In the genomic region with DNA sequence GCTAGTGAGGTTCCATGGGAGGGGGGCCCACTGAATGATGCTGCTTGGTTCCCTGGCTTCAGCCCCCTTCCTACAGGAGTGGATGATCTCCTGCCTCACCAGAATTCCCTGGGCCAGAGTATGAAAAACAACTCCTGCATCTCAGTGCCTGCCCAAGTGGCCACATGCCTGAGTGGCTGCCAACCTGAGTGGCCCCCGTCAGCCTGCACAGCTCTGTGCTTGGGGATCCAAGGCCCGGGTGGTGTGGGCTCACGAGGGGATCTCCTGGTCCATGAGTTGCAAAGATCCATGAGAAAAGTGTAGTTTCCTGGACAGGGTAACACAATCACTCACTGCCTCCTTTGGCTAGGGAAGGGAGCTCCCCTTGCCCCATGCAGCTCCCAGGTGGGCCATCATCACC, we compare ENCODE assay signal across 29 cellular contexts. TPM values are rescaled to one million over a fixed set of nuclear protein-coding genes. Genes with fewer than 3 reads are reported as not detected.
"Had no signal": no experiment of that assay in that cellular context is flagged by ENCODE, and none has a peak within 500 bp of the region (broad histone marks: within the 10 kb centered on the region; RNA-seq: fewer than 3 reads in every experiment).

No MANE protein-coding gene starts in this region.

- H3K27me3 ChIP-seq: stomach, suprapubic skin, testis, thyroid gland, tibial artery, tibial nerve, transverse colon, upper lobe of left lung, upper lobe of right lung, uterus, vagina had no signal

- H3K27ac ChIP-seq: stomach, suprapubic skin, testis, thoracic aorta, thyroid gland, tibial artery, tibial nerve, transverse colon, upper lobe of left lung, upper lobe of right lung, uterus, vagina had no signal

- H3K36me3 ChIP-seq: stomach, suprapubic skin, thoracic aorta, thyroid gland, tibial artery, tibial nerve, transverse colon, upper lobe of left lung, upper lobe of right lung, uterus, vagina had no signal

- ATAC-seq: stimulated activated memory B cell treated with anti-CD40 and anti-IgM and Interleukin-4, amounts not matched to agents 10 μg/mL and 1 μg/mL and 100 μg/mL, for 72 hours; stimulated activated naive B cell treated with anti-CD40 and anti-IgM and Interleukin-4, amounts not matched to agents 10 μg/mL and 1 μg/mL and 100 μg/mL, for 72 hours; stimulated activated naive CD8-positive, alpha-beta T cell treated with anti-CD3 and anti-CD28 coated beads, Interleukin-15, amount 100 ng/mL, for 72 hours; stimulated activated naive CD8-positive, alpha-beta T cell treated with anti-CD3 and anti-CD28 coated beads, Interleukin-15, Interleukin-2, amounts not matched to agents 100 U/mL and 50 U/mL, for 24 hours; upper lobe of right lung had no signal

- H3K4me1 ChIP-seq: stomach, suprapubic skin, testis, thyroid gland, tibial artery, tibial nerve, transverse colon, upper lobe of left lung, upper lobe of right lung, uterus, vagina had no signal

- H3K27ac Mint-ChIP-seq: stimulated activated effector memory CD8-positive, alpha-beta T cell treated with anti-CD3 and anti-CD28 coated beads, Interleukin-12 subunit alpha, Interleukin-12 subunit beta, amount 100 ng/mL, for 72 hours; stimulated activated memory B cell treated with anti-CD40 and anti-IgM and Interleukin-4, amounts not matched to agents 10 μg/mL and 1 μg/mL and 100 μg/mL, for 72 hours; stimulated activated naive B cell treated with anti-CD40 and anti-IgM and Interleukin-4, amounts not matched to agents 10 μg/mL and 1 μg/mL and 100 μg/mL, for 72 hours; stimulated activated naive CD8-positive, alpha-beta T cell treated with anti-CD3 and anti-CD28 coated beads, Interleukin-15, amount 100 ng/mL, for 72 hours; stimulated activated naive CD8-positive, alpha-beta T cell treated with anti-CD3 and anti-CD28 coated beads, Interleukin-15, Interleukin-2, amounts not matched to agents 100 ng/mL and 50 ng/mL, for 24 hours; type B pancreatic cell had no signal

- DNase-seq: stimulated activated CD4-positive, alpha-beta T cell treated with anti-CD3 and anti-CD28 coated beads, Interleukin-2, amount 100 ng/mL, for 48 hours; stimulated activated CD4-positive, alpha-beta T cell treated with anti-CD3 and anti-CD28 coated beads, Interleukin-4, amount 100 ng/mL, for 1 hour; stimulated activated CD4-positive, alpha-beta T cell treated with anti-CD3 and anti-CD28 coated beads, Interleukin-4, amount 100 ng/mL, for 24 hours; stimulated activated CD4-positive, alpha-beta T cell treated with anti-CD3 and anti-CD28 coated beads, Interleukin-4, amount 100 ng/mL, for 4 hours; stimulated activated CD8-positive, alpha-beta memory T cell treated with anti-CD3 and anti-CD28 coated beads, Interleukin-4, amount 100 ng/mL, for 48 hours; stimulated activated naive B cell treated with anti-CD40 and anti-IgM and Interleukin-4, amounts not matched to agents 10 μg/mL and 1 μg/mL and 100 μg/mL, for 72 hours; stimulated activated naive CD4-positive, alpha-beta T cell; stimulated activated naive CD4-positive, alpha-beta T cell treated with Interleukin-2 at 50 U/mL for 16 hours; stimulated activated naive CD8-positive, alpha-beta T cell treated with anti-CD3 and anti-CD28 coated beads, Interleukin-15, amount 100 ng/mL, for 72 hours; stimulated activated naive CD8-positive, alpha-beta T cell treated with anti-CD3 and anti-CD28 coated beads, Interleukin-15, Interleukin-2, amounts not matched to agents 100 U/mL and 50 U/mL, for 24 hours; stomach; substantia nigra; testis; thyroid gland; tibial artery; transverse colon; trophoblast cell; upper lobe of right lung; uterus had no signal

- FAIRE-seq: urothelium cell line had no signal

- H3K9me3 Mint-ChIP-seq: stimulated activated effector memory CD8-positive, alpha-beta T cell treated with anti-CD3 and anti-CD28 coated beads, Interleukin-12 subunit alpha, Interleukin-12 subunit beta, amount 100 ng/mL, for 72 hours; type B pancreatic cell had no signal

- H3K36me3 Mint-ChIP-seq: stimulated activated effector memory CD8-positive, alpha-beta T cell treated with anti-CD3 and anti-CD28 coated beads, Interleukin-12 subunit alpha, Interleukin-12 subunit beta, amount 100 ng/mL, for 72 hours; type B pancreatic cell had no signal

- H3K27me3 Mint-ChIP-seq: stimulated activated naive CD8-positive, alpha-beta T cell treated with anti-CD3 and anti-CD28 coated beads, Interleukin-15, amount 100 ng/mL, for 72 hours; type B pancreatic cell had no signal

- H3K4me1 Mint-ChIP-seq: stimulated activated effector memory CD8-positive, alpha-beta T cell treated with anti-CD3 and anti-CD28 coated beads, Interleukin-12 subunit alpha, Interleukin-12 subunit beta, amount 100 ng/mL, for 72 hours; stimulated activated memory B cell treated with anti-CD40 and anti-IgM and Interleukin-4, amounts not matched to agents 10 μg/mL and 1 μg/mL and 100 μg/mL, for 72 hours; stimulated activated naive B cell treated with anti-CD40 and anti-IgM and Interleukin-4, amounts not matched to agents 10 μg/mL and 1 μg/mL and 100 μg/mL, for 72 hours; stimulated activated naive CD8-positive, alpha-beta T cell treated with anti-CD3 and anti-CD28 coated beads, Interleukin-15, amount 100 ng/mL, for 72 hours had no signal

- H3K4me3 Mint-ChIP-seq: stimulated activated effector memory CD8-positive, alpha-beta T cell treated with anti-CD3 and anti-CD28 coated beads, Interleukin-12 subunit alpha, Interleukin-12 subunit beta, amount 100 ng/mL, for 72 hours; stimulated activated memory B cell treated with anti-CD40 and anti-IgM and Interleukin-4, amounts not matched to agents 10 μg/mL and 1 μg/mL and 100 μg/mL, for 72 hours; stimulated activated naive B cell treated with anti-CD40 and anti-IgM and Interleukin-4, amounts not matched to agents 10 μg/mL and 1 μg/mL and 100 μg/mL, for 72 hours; stimulated activated naive CD8-positive, alpha-beta T cell treated with anti-CD3 and anti-CD28 coated beads, Interleukin-15, amount 100 ng/mL, for 72 hours; stimulated activated naive CD8-positive, alpha-beta T cell treated with anti-CD3 and anti-CD28 coated beads, Interleukin-15, Interleukin-2, amounts not matched to agents 100 ng/mL and 50 ng/mL, for 24 hours; type B pancreatic cell had no signal

- H3K4me3 ChIP-seq: stomach, suprapubic skin, testis, thoracic aorta, thyroid gland, tibial artery, tibial nerve, transverse colon, upper lobe of left lung, upper lobe of right lung, uterus, vagina had no signal

- H3K9me3 ChIP-seq: suprapubic skin, testis, thoracic aorta, thyroid gland, transverse colon, upper lobe of left lung, upper lobe of right lung, vagina had no signal

RNA-seq across cellular contexts. Expression of a gene that starts 17.1 kb away (rescaled TPM):
- total RNA-seq: thoracic aorta, vagina had no signal
